ENCODE assay signal across 21 cellular contexts in the genomic region with DNA sequence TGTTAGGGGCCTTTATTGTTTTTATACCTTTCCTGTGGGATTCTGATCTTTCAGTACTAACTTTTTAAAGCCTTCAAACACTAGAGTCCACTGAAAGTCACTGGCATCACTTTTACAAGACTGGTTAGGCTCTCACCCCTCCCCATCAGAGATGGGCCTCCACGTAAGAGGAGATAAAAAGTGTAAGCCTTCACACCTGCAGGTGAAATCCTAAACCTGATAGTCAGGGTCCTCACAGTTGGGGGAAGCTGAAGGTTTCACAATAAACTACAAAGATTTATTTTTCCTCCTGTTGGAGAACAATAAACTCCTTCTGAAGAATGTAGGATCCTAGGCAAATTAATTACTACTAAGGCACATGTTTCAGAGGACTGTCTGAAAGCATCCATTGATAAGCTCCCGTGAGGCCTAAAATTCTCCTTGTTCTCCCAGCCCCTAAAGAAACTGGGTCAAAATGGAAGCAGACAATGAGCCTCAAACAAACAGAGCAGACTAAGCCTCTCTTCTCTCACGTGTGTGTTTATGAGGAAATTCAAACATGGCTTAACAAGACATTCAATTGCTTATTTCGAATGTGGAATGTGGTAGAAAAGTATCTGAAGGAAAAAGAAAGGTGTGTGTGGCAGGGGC.
"Had no signal": no experiment of that assay in that cellular context is flagged by ENCODE, and none has a peak within 500 bp of the region (broad histone marks: within the 10 kb centered on the region; RNA-seq: fewer than 3 reads in every experiment).

No MANE protein-coding gene starts in this region.

- H2AFZ ChIP-seq: parathyroid adenoma had no signal

- H3K9me3 Mint-ChIP-seq: activated CD4-positive, alpha-beta memory T cell treated with anti-CD3 and anti-CD28 coated beads, Interleukin-2, amount 10 ng/mL, durations not matched to agents 7 days and 5 days; activated naive CD4-positive, alpha-beta T cell treated with anti-CD3 and anti-CD28 coated beads, Interleukin-2, amount 50 U/mL, for 24 hours; activated T-cell treated with anti-CD3 and anti-CD28 coated beads, Interleukin-2, amount 50 U/mL, for 24 hours had no signal

- H3K27me3 Mint-ChIP-seq: activated CD4-positive, alpha-beta T cell treated with anti-CD3 and anti-CD28 coated beads, Interleukin-2, amount 10 ng/mL, durations not matched to agents 7 days and 5 days; activated naive CD4-positive, alpha-beta T cell treated with anti-CD3 and anti-CD28 coated beads, Interleukin-2, amount 50 U/mL, for 24 hours; activated T-cell treated with anti-CD3 and anti-CD28 coated beads, Interleukin-2, amount 50 U/mL, for 24 hours had no signal

- H3K4me1 ChIP-seq: gastrocnemius medialis, parathyroid adenoma, transverse colon had no signal

- H3K79me2 ChIP-seq: parathyroid adenoma had no signal

- H3K4me3 Mint-ChIP-seq: activated CD4-positive, alpha-beta memory T cell treated with anti-CD3 and anti-CD28 coated beads, Interleukin-2, amount 10 ng/mL, durations not matched to agents 7 days and 5 days; activated CD4-positive, alpha-beta T cell treated with anti-CD3 and anti-CD28 coated beads, Interleukin-2, amount 10 ng/mL, durations not matched to agents 7 days and 5 days; activated naive CD4-positive, alpha-beta T cell treated with anti-CD3 and anti-CD28 coated beads, Interleukin-2, amount 50 U/mL, for 24 hours; activated T-cell treated with anti-CD3 and anti-CD28 coated beads, Interleukin-2, amount 50 U/mL, for 24 hours; naive thymus-derived CD4-positive, alpha-beta T cell; T-helper 17 cell had no signal

- H3K36me3 Mint-ChIP-seq: naive thymus-derived CD4-positive, alpha-beta T cell had no signal

- DNase-seq: activated CD4-positive, alpha-beta memory T cell treated with anti-CD3 and anti-CD28 coated beads, Interleukin-2, amount 10 ng/mL, durations not matched to agents 7 days and 5 days; activated CD4-positive, alpha-beta T cell treated with anti-CD3 and anti-CD28 coated beads for 1 hour; activated CD4-positive, alpha-beta T cell treated with anti-CD3 and anti-CD28 coated beads, Interleukin-2, amount 10 ng/mL, durations not matched to agents 7 days and 5 days; activated CD8-positive, alpha-beta memory T cell treated with anti-CD3 and anti-CD28 coated beads, Interleukin-2, amount 50 U/mL, for 48 hours; activated gamma-delta T cell treated with Interleukin-2 at 50 U/mL for 16 hours; activated T-cell treated with anti-CD3 and anti-CD28 coated beads, Interleukin-2, amount 50 U/mL, for 24 hours; dermis blood vessel endothelial cell; effector CD8-positive, alpha-beta T cell; gastrocnemius medialis; glutamatergic neuron; islet precursor cell; midbrain; naive thymus-derived CD4-positive, alpha-beta T cell; occipital lobe; right cardiac atrium; stimulated activated CD4-positive, alpha-beta T cell treated with anti-CD3 and anti-CD28 coated beads, Interleukin-2, amount 100 ng/mL, for 48 hours; stimulated activated naive CD4-positive, alpha-beta T cell treated with Interleukin-2 at 50 U/mL for 16 hours; T-helper 17 cell; transverse colon had no signal

- H3K27ac Mint-ChIP-seq: activated CD4-positive, alpha-beta memory T cell treated with anti-CD3 and anti-CD28 coated beads, Interleukin-2, amount 10 ng/mL, durations not matched to agents 7 days and 5 days; activated CD4-positive, alpha-beta T cell treated with anti-CD3 and anti-CD28 coated beads, Interleukin-2, amount 10 ng/mL, durations not matched to agents 7 days and 5 days; activated naive CD4-positive, alpha-beta T cell treated with anti-CD3 and anti-CD28 coated beads, Interleukin-2, amount 50 U/mL, for 24 hours; activated T-cell treated with anti-CD3 and anti-CD28 coated beads, Interleukin-2, amount 50 U/mL, for 24 hours; naive thymus-derived CD4-positive, alpha-beta T cell; T-helper 17 cell had no signal

- H3K4me3 ChIP-seq: gastrocnemius medialis, transverse colon had no signal

- H3K4me1 Mint-ChIP-seq: activated CD4-positive, alpha-beta memory T cell treated with anti-CD3 and anti-CD28 coated beads, Interleukin-2, amount 10 ng/mL, durations not matched to agents 7 days and 5 days; activated CD4-positive, alpha-beta T cell treated with anti-CD3 and anti-CD28 coated beads, Interleukin-2, amount 10 ng/mL, durations not matched to agents 7 days and 5 days; activated naive CD4-positive, alpha-beta T cell treated with anti-CD3 and anti-CD28 coated beads, Interleukin-2, amount 50 U/mL, for 24 hours; naive thymus-derived CD4-positive, alpha-beta T cell; T-helper 17 cell had no signal

- H3K36me3 ChIP-seq: gastrocnemius medialis, transverse colon had no signal

- H3K27ac ChIP-seq: gastrocnemius medialis, parathyroid adenoma, transverse colon had no signal

- H3K27me3 ChIP-seq: gastrocnemius medialis, transverse colon had no signal

- H3K9me3 ChIP-seq: gastrocnemius medialis, transverse colon had no signal
